10 cellular contexts compared by ENCODE assay signal in the genomic region with DNA sequence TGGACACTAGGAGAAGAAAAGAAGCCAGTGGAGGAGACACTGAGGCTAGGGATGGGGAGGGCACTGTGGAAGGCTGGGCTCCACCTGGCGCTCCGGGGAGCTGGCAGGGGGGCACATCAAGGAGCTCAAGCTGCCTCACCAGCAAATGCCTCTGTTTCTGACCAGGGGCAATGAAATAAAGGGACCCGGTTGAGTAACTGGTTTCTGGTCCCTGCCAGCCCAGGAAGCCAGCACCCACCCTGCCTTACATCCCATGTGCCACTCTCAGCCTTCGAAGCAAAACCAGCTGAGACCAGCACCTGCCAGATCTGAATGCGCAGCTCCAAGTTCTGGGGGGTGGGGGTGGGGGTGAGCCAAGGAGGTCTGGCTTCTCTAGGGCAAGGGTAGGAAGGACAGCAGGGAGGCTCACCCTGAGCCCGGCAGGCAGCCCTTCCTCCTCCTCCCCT. TPM values are rescaled to one million over a fixed set of nuclear protein-coding genes. Genes with fewer than 3 reads are reported as not detected.
A peak's percentile ranks its signal among the peaks of the same experiment; 100 is the strongest.
DNase-seq lines count a peak whose midpoint lies in the region; ATAC-seq, FAIRE-seq and TF ChIP-seq lines count a peak whose summit lies in the region.
"Had no signal": no experiment of that assay in that cellular context is flagged by ENCODE, and none has a peak within 500 bp of the region (broad histone marks: within the 10 kb centered on the region; RNA-seq: fewer than 3 reads in every experiment).

No MANE protein-coding gene starts in this region.

- BruUV-seq in Calu3 (replicated peaks; lab: Mats Ljungman, UMichigan) = no TSS peak
- BruUV-seq in endothelial cell of umbilical vein (replicated peaks; lab: Mats Ljungman, UMichigan) = no TSS peak

- peak overlapping the region in 1 of 3 experiments; percentile 37 for H3K4me3 ChIP-seq in endothelial cell of umbilical vein (replicated peaks in 1 of 3; ENCODE audit: insufficient read depth in 1 of 3, low read depth in 1 of 3, low read length in 3 of 3)

- H3K9me1 ChIP-seq in endothelial cell of umbilical vein (replicated peaks; ENCODE audit: control insufficient read depth, extremely low read depth, insufficient read depth, low read length) = no peaks in the 10 kb centered on the region

- H3K4me1 Mint-ChIP-seq in Calu3 (ENCODE audit: low read depth, unreplicated experiment) = peaks cover 16% of the 10 kb centered on the region
- H3K4me1 Mint-ChIP-seq in osteocyte (ENCODE audit: unreplicated experiment) = peaks cover 9% of the 10 kb centered on the region

- H3K36me3 Mint-ChIP-seq in Calu3 (ENCODE audit: insufficient read depth, unreplicated experiment) (peaks cover 4% of the 10 kb centered on the region), osteocyte (ENCODE audit: unreplicated experiment) (no peaks in the 10 kb centered on the region)

- peak overlapping the region; percentile 19 for H3K9ac ChIP-seq in endothelial cell of umbilical vein (replicated peaks; ENCODE audit: extremely low read depth, insufficient read depth, low read length)

- DNase-seq in Calu3 (no peak), NCI-H69 (lab: John Stamatoyannopoulos, UW) (peak; percentile 69), endothelial cell of umbilical vein (ENCODE audit: low read depth, low spot score) (no peak), osteocyte (ENCODE audit: extremely low spot score, unreplicated experiment) (peak; percentile 59), NCI-H2029 (lab: John Stamatoyannopoulos, UW) (no peak), HK-2 (ENCODE audit: unreplicated experiment) (no peak), AML-193 (lab: John Stamatoyannopoulos, UW) (no peak)

- peak overlapping the region; percentile 48 for H3K4me3 Mint-ChIP-seq in Calu3 (ENCODE audit: low read depth, unreplicated experiment)
- peak overlapping the region; percentile 51 for H3K4me3 Mint-ChIP-seq in osteocyte (ENCODE audit: unreplicated experiment)

- no peak for FAIRE-seq in endothelial cell of umbilical vein (lab: Jason Lieb, UNC)
- FAIRE-seq: RCC 7860 had no signal

- H3K4me1 ChIP-seq in endothelial cell of umbilical vein (ENCODE audit: control insufficient read depth, extremely low read depth, insufficient read depth, low read length) = peaks cover 4% of the 10 kb centered on the region

- no peak for ATAC-seq in GM18498 (IDR thresholded peaks at IDR 0.05; ENCODE audit: unreplicated experiment)

- no peaks in the 10 kb centered on the region for H3K79me2 ChIP-seq in endothelial cell of umbilical vein (ENCODE audit: control insufficient read depth, insufficient read depth, low read length)

- H3K9me3 Mint-ChIP-seq in Calu3 (ENCODE audit: low read depth, unreplicated experiment) (no peaks in the 10 kb centered on the region), osteocyte (ENCODE audit: unreplicated experiment) (no peaks in the 10 kb centered on the region)

- peaks cover 10 to 14% of the 10 kb centered on the region in 2 experiments for H3K27me3 ChIP-seq in endothelial cell of umbilical vein (ENCODE audit: control insufficient read depth in 2 of 2, insufficient read depth in 2 of 2, low read length in 2 of 2)

- POLR2A ChIA-PET in endothelial cell of umbilical vein (lab: Charles Lee) = no interaction called here

- TF ChIP-seq POLR2A in endothelial cell of umbilical vein (IDR thresholded peaks at IDR 0.05; ENCODE audit: low read depth, low read length) = no peak

- intact Hi-C loops in Calu3 (cut with micrococcal nuclease; ENCODE audit: unreplicated experiment) = no loop called here
- intact Hi-C loops in endothelial cell of umbilical vein (cut with micrococcal nuclease) = no loop called here

- H3K9me3 ChIP-seq in endothelial cell of umbilical vein (replicated peaks; ENCODE audit: control insufficient read depth, insufficient read depth, low read length) = no peaks in the 10 kb centered on the region

- H3K27ac ChIP-seq in endothelial cell of umbilical vein (ENCODE audit: insufficient read depth, low read depth, low read length) = no peak overlapping the region

- CTCF ChIA-PET in Calu3 (lab: Charles Lee) = interaction anchor here (1.2 to 1.6 kb wide), 2 partner anchors 29 to 35 kb away, joined by 3 to 5 read pairs; no protein-coding TSS in a partner anchor
- CTCF ChIA-PET in endothelial cell of umbilical vein (lab: Charles Lee) = interaction anchor here (0.8 to 7.9 kb wide), 10 partner anchors 10 to 132 kb away, joined by 3 to 63 read pairs (median 3); no protein-coding TSS in a partner anchor

- H3K36me3 ChIP-seq in endothelial cell of umbilical vein (ENCODE audit: control insufficient read depth in 2 of 2, extremely low read depth in 1 of 2, insufficient read depth in 2 of 2, low read length in 2 of 2) = no peaks in the 10 kb centered on the region

- H3K27me3 Mint-ChIP-seq in Calu3 (ENCODE audit: unreplicated experiment) = no peaks in the 10 kb centered on the region
- H3K27me3 Mint-ChIP-seq in osteocyte (ENCODE audit: unreplicated experiment) = peaks cover 4% of the 10 kb centered on the region

- no peaks in the 10 kb centered on the region for H4K20me1 ChIP-seq in endothelial cell of umbilical vein (replicated peaks; ENCODE audit: control insufficient read depth, extremely low read depth, insufficient read depth, low read length)

- no peak for TF ChIP-seq CTCF in Calu3 (IDR thresholded peaks at IDR 0.05; ENCODE audit: unreplicated experiment)
- no peak for TF ChIP-seq CTCF in endothelial cell of umbilical vein (IDR thresholded peaks at IDR 0.05; ENCODE audit: extremely low read depth in 1 of 2, insufficient read depth in 1 of 2, low read depth in 1 of 2, low read length in 2 of 2)
- TF ChIP-seq CTCF in osteocyte (IDR thresholded peaks at IDR 0.05) = no peak

- H3K27ac Mint-ChIP-seq in Calu3 (ENCODE audit: unreplicated experiment) = peak overlapping the region; percentile 11
- no peak overlapping the region for H3K27ac Mint-ChIP-seq in osteocyte (ENCODE audit: unreplicated experiment)

- H3K4me2 ChIP-seq in endothelial cell of umbilical vein (ENCODE audit: insufficient read depth, low read length) = peak overlapping the region; percentile 47

- dilution Hi-C loops in endothelial cell of umbilical vein (cut with MboI; ENCODE audit: extremely low pct_ligation_motif_present, low sequenced_read_pairs) = no loop called here

- peak overlapping the region; percentile 52 for H2AFZ ChIP-seq in endothelial cell of umbilical vein (ENCODE audit: low read depth, low read length)

TF ChIP-seq in endothelial cell of umbilical vein, 7 proteins besides CTCF, POLR2A, EP300 and RAD21:
- no peak for TF ChIP-seq MYC (IDR thresholded peaks at IDR 0.05; ENCODE audit: low read depth, low read length)
- TF ChIP-seq GATA2 (IDR thresholded peaks at IDR 0.05; ENCODE audit: insufficient read depth, insufficient read length, low read depth, low read length) = no peak
- no peak for TF ChIP-seq FOS (IDR thresholded peaks at IDR 0.05; ENCODE audit: borderline replicate concordance, insufficient read depth, low read length)
- TF ChIP-seq JUN (IDR thresholded peaks at IDR 0.05; ENCODE audit: borderline replicate concordance, insufficient read depth, insufficient read length, low read depth) = no peak
- TF ChIP-seq POLR2AphosphoS5 (IDR thresholded peaks at IDR 0.05; ENCODE audit: insufficient read depth, low read depth, low read length) = no peak
- TF ChIP-seq, protein P1, sequence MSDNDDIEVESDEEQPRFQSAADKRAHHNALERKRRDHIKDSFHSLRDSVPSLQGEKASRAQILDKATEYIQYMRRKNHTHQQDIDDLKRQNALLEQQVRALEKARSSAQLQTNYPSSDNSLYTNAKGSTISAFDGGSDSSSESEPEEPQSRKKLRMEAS (IDR thresholded peaks at IDR 0.05; ENCODE audit: insufficient read depth, insufficient read length) = no peak
- TF ChIP-seq EZH2 (IDR thresholded peaks at IDR 0.05; ENCODE audit: borderline replicate concordance, low read depth, low read length, severe bottlenecking) = no peak

RNA-seq across cellular contexts. Expression of a gene that starts 0.4 kb away (rescaled TPM):
- total RNA-seq in Calu3 (2022) (7.0 and 7.1 TPM in 2 replicates), endothelial cell of umbilical vein (not detected in 2 replicates), osteocyte (not detected in 2 replicates)
- polyA plus RNA-seq in endothelial cell of umbilical vein = not detected in 2 replicates
- not detected in 2 replicates for polyA plus RNA-seq in endothelial cell of umbilical vein (2011; cell fraction: cytosol; rRNA removed)
- polyA plus RNA-seq in endothelial cell of umbilical vein (2011; cell fraction: nucleus; rRNA removed) = not detected in 2 replicates
- polyA plus RNA-seq in endothelial cell of umbilical vein (2012) = not detected in 2 replicates
- not detected in 2 replicates for polyA minus RNA-seq in endothelial cell of umbilical vein
- not detected for polyA minus RNA-seq in endothelial cell of umbilical vein (2011; cell fraction: cytosol; rRNA and poly(A)+ RNA removed)
- polyA minus RNA-seq in endothelial cell of umbilical vein (2011; cell fraction: nucleus; rRNA and poly(A)+ RNA removed) = not detected in 2 replicates

RNA-seq across cellular contexts. Expression of a gene that starts 44.4 kb away (rescaled TPM):
- 0.56 TPM in 1 of 2 replicates, not detected in the other for total RNA-seq in Calu3 (2022)
- not detected in 2 replicates for total RNA-seq in endothelial cell of umbilical vein
- polyA plus RNA-seq in endothelial cell of umbilical vein = not detected in 2 replicates
- not detected in 2 replicates for polyA plus RNA-seq in endothelial cell of umbilical vein (2011; cell fraction: cytosol; rRNA removed)
- polyA plus RNA-seq in endothelial cell of umbilical vein (2011; cell fraction: nucleus; rRNA removed) = not detected in 2 replicates
- not detected in 2 replicates for polyA plus RNA-seq in endothelial cell of umbilical vein (2012)
- polyA minus RNA-seq in endothelial cell of umbilical vein = not detected in 2 replicates
- polyA minus RNA-seq in endothelial cell of umbilical vein (2011; cell fraction: cytosol; rRNA and poly(A)+ RNA removed) = 0.82 TPM
- not detected in 2 replicates for polyA minus RNA-seq in endothelial cell of umbilical vein (2011; cell fraction: nucleus; rRNA and poly(A)+ RNA removed)
- total RNA-seq in osteocyte = 0.30 and 0.42 TPM in 2 replicates
- total RNA-seq: mesenteric fat pad had no signal

Comparison
In these comparisons a context has a peak if more than half of its experiments do, and no peak if none do; other contexts are left out.
1. DNase-seq: peak in NCI-H69 (single experiment) and osteocyte (single experiment); none in Calu3 (single experiment), endothelial cell of umbilical vein (single experiment), NCI-H2029 (single experiment), HK-2 (single experiment) and AML-193 (0 of 2).